In the genomic region with DNA sequence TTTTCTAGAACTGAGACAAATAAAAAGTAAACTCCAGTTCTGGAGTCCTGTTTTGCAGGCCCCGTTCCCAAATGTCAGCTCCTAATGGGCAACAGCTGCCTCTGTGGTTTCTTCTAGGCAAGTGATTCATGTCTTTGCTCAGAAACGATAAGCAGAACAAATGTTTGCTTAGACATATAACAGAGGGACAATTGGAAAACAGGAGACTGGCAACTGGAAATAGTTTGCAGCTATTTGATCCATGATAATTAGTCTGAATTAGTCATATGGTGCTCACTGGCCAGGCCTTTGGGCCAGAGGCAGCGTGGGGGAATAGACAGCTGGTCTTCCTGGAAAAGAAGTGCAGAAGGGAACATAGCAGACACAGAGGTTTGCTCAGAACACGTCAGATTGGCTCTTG, we compare ENCODE assay signal across 1 cellular context.
TF ChIP-seq lines count a peak whose summit lies in the region.

No MANE protein-coding gene starts in this region.

TF ChIP-seq in IMR-90, 13 proteins besides CTCF, POLR2A, EP300 and RAD21:
- TF ChIP-seq BHLHE40 (IDR thresholded peaks at IDR 0.05; ENCODE audit: low read depth, low read length) (peak; percentile 21; the same call in 1 of the 2 replicates), RCOR1 (IDR thresholded peaks at IDR 0.05; ENCODE audit: insufficient replicate concordance, low read length) (peak; percentile 87)
- TF ChIP-seq, protein P1, sequence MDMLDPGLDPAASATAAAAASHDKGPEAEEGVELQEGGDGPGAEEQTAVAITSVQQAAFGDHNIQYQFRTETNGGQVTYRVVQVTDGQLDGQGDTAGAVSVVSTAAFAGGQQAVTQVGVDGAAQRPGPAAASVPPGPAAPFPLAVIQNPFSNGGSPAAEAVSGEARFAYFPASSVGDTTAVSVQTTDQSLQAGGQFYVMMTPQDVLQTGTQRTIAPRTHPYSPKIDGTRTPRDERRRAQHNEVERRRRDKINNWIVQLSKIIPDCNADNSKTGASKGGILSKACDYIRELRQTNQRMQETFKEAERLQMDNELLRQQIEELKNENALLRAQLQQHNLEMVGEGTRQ (IDR thresholded peaks at IDR 0.05; ENCODE audit: low read depth, low read length): no peak
